In genomic region chr1:222589462-222590302, GRCh38 we compare ENCODE assay signal across 8 cellular contexts. TPM values are rescaled to one million over a fixed set of nuclear protein-coding genes. Genes with fewer than 3 reads are reported as not detected.
DNase-seq lines count a peak whose midpoint lies in the region; ATAC-seq and TF ChIP-seq lines count a peak whose summit lies in the region.

TSS of gene TAF1A (minus strand) at chr1:222589933.

- H3K4me3 ChIP-seq in LNCaP clone FGC (ENCODE audit: low read depth, low read length) = peak within 1 kb of the TSS; percentile 81

- H3K4me3 Mint-ChIP-seq in nephron progenitor cell = peak within 1 kb of the TSS; percentile 96
- peak within 1 kb of the TSS; percentile 94 to 97 for H3K4me3 Mint-ChIP-seq in stimulated activated naive CD8-positive, alpha-beta T cell treated with anti-CD3 and anti-CD28 coated beads, Interleukin-15, amount 100 ng/mL, for 72 hours

- H3K4me1 Mint-ChIP-seq in nephron progenitor cell = peaks cover 50% of the 10 kb centered on the region
- H3K4me1 Mint-ChIP-seq in stimulated activated naive CD8-positive, alpha-beta T cell treated with anti-CD3 and anti-CD28 coated beads, Interleukin-15, amount 100 ng/mL, for 72 hours = peaks cover 50% of the 10 kb centered on the region

- peaks cover 15% of the 10 kb centered on the region for H3K27me3 Mint-ChIP-seq in nephron progenitor cell (ENCODE audit: low read depth, poor library complexity)
- no peaks in the 10 kb centered on the region for H3K27me3 Mint-ChIP-seq in stimulated activated naive CD8-positive, alpha-beta T cell treated with anti-CD3 and anti-CD28 coated beads, Interleukin-15, amount 100 ng/mL, for 72 hours

- TF ChIP-seq CTCF in LNCaP clone FGC (IDR thresholded peaks at IDR 0.05; ENCODE audit: control insufficient read depth, extremely low read depth, insufficient read depth) (no peak), nephron progenitor cell (IDR thresholded peaks at IDR 0.05) (no peak)

- peak; percentile 99 for ATAC-seq in stimulated activated naive CD8-positive, alpha-beta T cell treated with anti-CD3 and anti-CD28 coated beads, Interleukin-15, amount 100 ng/mL, for 72 hours

- H3K36me3 Mint-ChIP-seq in nephron progenitor cell (ENCODE audit: low read depth) = peaks cover 38% of the 10 kb centered on the region

- peak within 1 kb of the TSS; percentile 98 for H3K27ac Mint-ChIP-seq in nephron progenitor cell
- H3K27ac Mint-ChIP-seq in stimulated activated naive CD8-positive, alpha-beta T cell treated with anti-CD3 and anti-CD28 coated beads, Interleukin-15, amount 100 ng/mL, for 72 hours = peak within 1 kb of the TSS; percentile 98 to 99

- H3K9me3 Mint-ChIP-seq in nephron progenitor cell = peaks cover 8% of the 10 kb centered on the region
- no peaks in the 10 kb centered on the region for H3K9me3 Mint-ChIP-seq in stimulated activated naive CD8-positive, alpha-beta T cell treated with anti-CD3 and anti-CD28 coated beads, Interleukin-15, amount 100 ng/mL, for 72 hours

- DNase-seq in ELR (ENCODE audit: low read depth) = peak; percentile 90
- peak; percentile 85 for DNase-seq in H4 (ENCODE audit: low spot score)
- peak; percentile 80 for DNase-seq in LNCaP clone FGC (ENCODE audit: low read depth)
- peak; percentile 74 for DNase-seq in SHP77 treated with DMSO at 0.1 percent for 48 hours (lab: John Stamatoyannopoulos, UW)
- peak; percentile 77 for DNase-seq in activated effector memory CD4-positive, alpha-beta T cell treated with Interleukin-2 at 50 U/mL for 16 hours
- peak; percentile 57 for DNase-seq in fibroblast of the conjunctiva (ENCODE audit: low read depth)
- peak; percentile 80 for DNase-seq in nephron progenitor cell
- peak; percentile 72 to 85 for DNase-seq in stimulated activated naive CD8-positive, alpha-beta T cell treated with anti-CD3 and anti-CD28 coated beads, Interleukin-15, amount 100 ng/mL, for 72 hours

RNA-seq across cellular contexts. Expression of gene TAF1A, which starts in this region (rescaled TPM):
- total RNA-seq in H4 (2014; rRNA removed; shearing (Covaris generic)) = 9.2 and 16.3 TPM in 2 replicates

Comparison
In these comparisons a context has a peak if more than half of its experiments do, and no peak if none do; other contexts are left out.
1. Peak in every context shown above with its lines: DNase-seq, ATAC-seq and H3K4me3 ChIP-seq.